1 cellular context compared by ENCODE assay signal in the genomic region with DNA sequence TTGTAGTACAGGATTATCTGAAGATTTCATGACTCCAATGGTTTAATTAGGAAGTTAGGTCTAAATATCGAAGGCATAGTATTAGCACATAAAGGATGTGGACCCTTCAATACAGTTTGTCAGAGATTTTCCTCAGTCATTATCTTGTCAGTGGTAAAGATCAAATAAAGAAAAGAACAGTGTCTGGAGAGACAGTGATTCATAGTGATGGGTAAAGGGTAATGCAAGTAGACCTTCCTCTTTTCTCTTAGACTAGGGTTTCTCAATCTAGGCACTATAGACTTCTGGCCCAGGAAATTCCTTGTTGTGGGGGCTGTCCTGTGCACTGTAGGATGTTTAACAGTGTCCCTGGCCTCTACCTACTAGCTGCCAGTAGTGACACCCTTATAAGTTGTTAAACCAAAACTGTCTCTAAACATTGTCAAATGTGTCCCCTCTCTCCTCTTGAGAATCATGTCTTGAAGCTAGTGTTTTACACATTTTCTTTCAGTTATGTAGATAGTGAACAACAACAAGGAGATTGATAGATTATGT.
TF ChIP-seq lines count a peak whose summit lies in the region.

No MANE protein-coding gene starts in this region.

TF ChIP-seq in GM23338, 12 proteins besides CTCF, POLR2A, EP300 and RAD21 (continued from another document):
- TF ChIP-seq, protein P1, sequence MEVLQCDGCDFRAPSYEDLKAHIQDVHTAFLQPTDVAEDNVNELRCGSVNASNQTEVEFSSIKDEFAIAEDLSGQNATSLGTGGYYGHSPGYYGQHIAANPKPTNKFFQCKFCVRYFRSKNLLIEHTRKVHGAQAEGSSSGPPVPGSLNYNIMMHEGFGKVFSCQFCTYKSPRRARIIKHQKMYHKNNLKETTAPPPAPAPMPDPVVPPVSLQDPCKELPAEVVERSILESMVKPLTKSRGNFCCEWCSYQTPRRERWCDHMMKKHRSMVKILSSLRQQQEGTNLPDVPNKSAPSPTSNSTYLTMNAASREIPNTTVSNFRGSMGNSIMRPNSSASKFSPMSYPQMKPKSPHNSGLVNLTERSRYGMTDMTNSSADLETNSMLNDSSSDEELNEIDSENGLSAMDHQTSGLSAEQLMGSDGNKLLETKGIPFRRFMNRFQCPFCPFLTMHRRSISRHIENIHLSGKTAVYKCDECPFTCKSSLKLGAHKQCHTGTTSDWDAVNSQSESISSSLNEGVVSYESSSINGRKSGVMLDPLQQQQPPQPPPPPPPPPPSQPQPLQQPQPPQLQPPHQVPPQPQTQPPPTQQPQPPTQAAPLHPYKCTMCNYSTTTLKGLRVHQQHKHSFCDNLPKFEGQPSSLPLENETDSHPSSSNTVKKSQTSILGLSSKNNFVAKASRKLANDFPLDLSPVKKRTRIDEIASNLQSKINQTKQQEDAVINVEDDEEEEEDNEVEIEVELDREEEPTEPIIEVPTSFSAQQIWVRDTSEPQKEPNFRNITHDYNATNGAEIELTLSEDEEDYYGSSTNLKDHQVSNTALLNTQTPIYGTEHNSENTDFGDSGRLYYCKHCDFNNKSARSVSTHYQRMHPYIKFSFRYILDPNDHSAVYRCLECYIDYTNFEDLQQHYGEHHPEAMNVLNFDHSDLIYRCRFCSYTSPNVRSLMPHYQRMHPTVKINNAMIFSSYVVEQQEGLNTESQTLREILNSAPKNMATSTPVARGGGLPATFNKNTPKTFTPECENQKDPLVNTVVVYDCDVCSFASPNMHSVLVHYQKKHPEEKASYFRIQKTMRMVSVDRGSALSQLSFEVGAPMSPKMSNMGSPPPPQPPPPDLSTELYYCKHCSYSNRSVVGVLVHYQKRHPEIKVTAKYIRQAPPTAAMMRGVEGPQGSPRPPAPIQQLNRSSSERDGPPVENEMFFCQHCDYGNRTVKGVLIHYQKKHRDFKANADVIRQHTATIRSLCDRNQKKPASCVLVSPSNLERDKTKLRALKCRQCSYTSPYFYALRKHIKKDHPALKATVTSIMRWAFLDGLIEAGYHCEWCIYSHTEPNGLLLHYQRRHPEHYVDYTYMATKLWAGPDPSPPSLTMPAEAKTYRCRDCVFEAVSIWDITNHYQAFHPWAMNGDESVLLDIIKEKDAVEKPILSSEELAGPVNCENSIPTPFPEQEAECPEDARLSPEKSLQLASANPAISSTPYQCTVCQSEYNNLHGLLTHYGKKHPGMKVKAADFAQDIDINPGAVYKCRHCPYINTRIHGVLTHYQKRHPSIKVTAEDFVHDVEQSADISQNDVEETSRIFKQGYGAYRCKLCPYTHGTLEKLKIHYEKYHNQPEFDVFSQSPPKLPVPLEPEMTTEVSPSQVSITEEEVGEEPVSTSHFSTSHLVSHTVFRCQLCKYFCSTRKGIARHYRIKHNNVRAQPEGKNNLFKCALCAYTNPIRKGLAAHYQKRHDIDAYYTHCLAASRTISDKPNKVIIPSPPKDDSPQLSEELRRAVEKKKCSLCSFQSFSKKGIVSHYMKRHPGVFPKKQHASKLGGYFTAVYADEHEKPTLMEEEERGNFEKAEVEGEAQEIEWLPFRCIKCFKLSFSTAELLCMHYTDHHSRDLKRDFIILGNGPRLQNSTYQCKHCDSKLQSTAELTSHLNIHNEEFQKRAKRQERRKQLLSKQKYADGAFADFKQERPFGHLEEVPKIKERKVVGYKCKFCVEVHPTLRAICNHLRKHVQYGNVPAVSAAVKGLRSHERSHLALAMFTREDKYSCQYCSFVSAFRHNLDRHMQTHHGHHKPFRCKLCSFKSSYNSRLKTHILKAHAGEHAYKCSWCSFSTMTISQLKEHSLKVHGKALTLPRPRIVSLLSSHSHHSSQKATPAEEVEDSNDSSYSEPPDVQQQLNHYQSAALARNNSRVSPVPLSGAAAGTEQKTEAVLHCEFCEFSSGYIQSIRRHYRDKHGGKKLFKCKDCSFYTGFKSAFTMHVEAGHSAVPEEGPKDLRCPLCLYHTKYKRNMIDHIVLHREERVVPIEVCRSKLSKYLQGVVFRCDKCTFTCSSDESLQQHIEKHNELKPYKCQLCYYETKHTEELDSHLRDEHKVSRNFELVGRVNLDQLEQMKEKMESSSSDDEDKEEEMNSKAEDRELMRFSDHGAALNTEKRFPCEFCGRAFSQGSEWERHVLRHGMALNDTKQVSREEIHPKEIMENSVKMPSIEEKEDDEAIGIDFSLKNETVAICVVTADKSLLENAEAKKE (CRISPR knock-in tag; IDR thresholded peaks at IDR 0.05) = no peak
- TF ChIP-seq EZH2phosphoT487 (IDR thresholded peaks at IDR 0.05; ENCODE audit: unreplicated experiment) (no peak), ETS1 (IDR thresholded peaks at IDR 0.05) (no peak), ZNF114 (CRISPR knock-in tag; IDR thresholded peaks at IDR 0.05) (no peak), POLR2AphosphoS5 (IDR thresholded peaks at IDR 0.05; ENCODE audit: low read depth) (no peak), CREB1 (CRISPR knock-in tag; IDR thresholded peaks at IDR 0.05; ENCODE audit: low read depth) (no peak), EZH2 (IDR thresholded peaks at IDR 0.05; ENCODE audit: low read depth, unreplicated experiment) (no peak), NANOG (IDR thresholded peaks at IDR 0.05; ENCODE audit: borderline replicate concordance) (no peak), JUNB (IDR thresholded peaks at IDR 0.05; ENCODE audit: unreplicated experiment) (no peak), REST (IDR thresholded peaks at IDR 0.05; ENCODE audit: unreplicated experiment) (no peak)
